8 cellular contexts compared by ENCODE assay signal in genomic region chr5:141135030-141135717, GRCh38. TPM values are rescaled to one million over a fixed set of nuclear protein-coding genes. Genes with fewer than 3 reads are reported as not detected.
DNase-seq lines count a peak whose midpoint lies in the region; ATAC-seq and TF ChIP-seq lines count a peak whose summit lies in the region.

Gene PCDHB5, plus strand, starts transcription at chr5:141135206. Its CDS starts 229 bp downstream, at chr5:141135435.

- H3K27ac ChIP-seq in Panc1 (ENCODE audit: low read length) (no peak within 1 kb of the TSS), fibroblast of lung (ENCODE audit: insufficient read depth, low read length) (no peak within 1 kb of the TSS), prostate gland (no peak within 1 kb of the TSS)

- DNase-seq in activated naive CD4-positive, alpha-beta T cell treated with Interleukin-2 at 50 U/mL for 16 hours = no peak
- DNase-seq in Panc1 (ENCODE audit: low read depth, low spot score) (no peak), fibroblast of lung (ENCODE audit: low read depth in 2 of 2) (peak; percentile 2 to 33), prostate gland (ENCODE audit: low spot score) (no peak), SW480 (ENCODE audit: low spot score) (no peak), cortex of kidney (lab: John Stamatoyannopoulos, UW) (no peak)

- H3K36me3 Mint-ChIP-seq in activated naive CD4-positive, alpha-beta T cell treated with anti-CD3 and anti-CD28 coated beads, Interleukin-2, amount 50 U/mL, for 24 hours = peaks cover 10% of the 10 kb centered on the region

- peaks cover 26% of the 10 kb centered on the region for H3K27me3 Mint-ChIP-seq in activated naive CD4-positive, alpha-beta T cell treated with anti-CD3 and anti-CD28 coated beads, Interleukin-2, amount 50 U/mL, for 24 hours

- H3K36me3 ChIP-seq in Panc1 (ENCODE audit: control insufficient read depth, insufficient read depth, low read length) (no peaks in the 10 kb centered on the region), fibroblast of lung (ENCODE audit: control insufficient read depth, insufficient read depth, low read length) (no peaks in the 10 kb centered on the region), prostate gland (no peaks in the 10 kb centered on the region)

- 23% methylated on average over 22 of the region's 22 CpGs for WGBS in prostate gland

- CTCF ChIA-PET in Panc1 (lab: Charles Lee) = no interaction called here

- H3K4me3 ChIP-seq in Panc1 (ENCODE audit: low read depth in 2 of 2, low read length in 2 of 2) (no peak within 1 kb of the TSS), fibroblast of lung (replicated peaks in 1 of 4; ENCODE audit: control extremely low read depth in 1 of 4, insufficient read depth in 1 of 4, low read depth in 3 of 4, low read length in 4 of 4) (peak within 1 kb of the TSS in 3 of 4 experiments; percentile 2 to 59 (median 49)), prostate gland (peak within 1 kb of the TSS; percentile 25)

- H3K9me3 Mint-ChIP-seq in activated naive CD4-positive, alpha-beta T cell treated with anti-CD3 and anti-CD28 coated beads, Interleukin-2, amount 50 U/mL, for 24 hours = peaks cover 33% of the 10 kb centered on the region

- H3K27ac Mint-ChIP-seq in activated naive CD4-positive, alpha-beta T cell treated with anti-CD3 and anti-CD28 coated beads, Interleukin-2, amount 50 U/mL, for 24 hours = no peak within 1 kb of the TSS

- H3K9ac ChIP-seq in fibroblast of lung (ENCODE audit: insufficient read depth, low read length) = no peak within 1 kb of the TSS

- intact Hi-C loops in Panc1 (cut with micrococcal nuclease; ENCODE audit: unreplicated experiment) (no loop called here), prostate gland (cut with DNase I) (no loop called here)

- POLR2A ChIA-PET in Panc1 (lab: Charles Lee) = no interaction called here

- H3K4me1 ChIP-seq in Panc1 (ENCODE audit: control insufficient read depth, insufficient read depth, low read length) = no peaks in the 10 kb centered on the region
- no peaks in the 10 kb centered on the region for H3K4me1 ChIP-seq in fibroblast of lung (ENCODE audit: control insufficient read depth, extremely low read depth, insufficient read depth, low read length)
- H3K4me1 ChIP-seq in prostate gland (replicated peaks) = no peaks in the 10 kb centered on the region

- H3K9me3 ChIP-seq in Panc1 (ENCODE audit: control insufficient read depth, insufficient read depth, low read depth, low read length) (no peaks in the 10 kb centered on the region), fibroblast of lung (ENCODE audit: control insufficient read depth, insufficient read depth, low read depth, low read length) (no peaks in the 10 kb centered on the region), prostate gland (no peaks in the 10 kb centered on the region)

- TF ChIP-seq CTCF in Panc1 (IDR thresholded peaks at IDR 0.05) = peak; percentile 27
- peak; percentile 15 to 45 for TF ChIP-seq CTCF in fibroblast of lung (conservative IDR thresholded peaks at IDR 0.05 in 1 of 2, IDR thresholded peaks at IDR 0.05 in 1 of 2; ENCODE audit: low read depth in 1 of 2, low read length in 2 of 2)
- TF ChIP-seq CTCF in prostate gland (IDR thresholded peaks at IDR 0.05) = peak in 2 of 4 experiments; percentile 18 to 26

- no TSS peak for BruUV-seq in Panc1 (replicated peaks; lab: Mats Ljungman, UMichigan)

- no peaks in the 10 kb centered on the region for H4K20me1 ChIP-seq in fibroblast of lung (ENCODE audit: control insufficient read depth, extremely low read depth, insufficient read depth, low read length)

- H3K79me2 ChIP-seq in fibroblast of lung (ENCODE audit: control insufficient read depth, insufficient read depth, low read length) = no peaks in the 10 kb centered on the region

- in situ Hi-C loops in Panc1 (cut with HindIII; ENCODE audit: low pct_unique_long_range_greater_than_20kb, low sequenced_read_pairs) = no loop called here

- peak within 1 kb of the TSS; percentile 61 for H3K4me3 Mint-ChIP-seq in activated naive CD4-positive, alpha-beta T cell treated with anti-CD3 and anti-CD28 coated beads, Interleukin-2, amount 50 U/mL, for 24 hours

- TF ChIP-seq POLR2A in prostate gland (IDR thresholded peaks at IDR 0.05) = no peak

- no peak within 1 kb of the TSS for H2AFZ ChIP-seq in fibroblast of lung (ENCODE audit: low read length)

- ATAC-seq in Panc1 (no peak), HG03439 (IDR thresholded peaks at IDR 0.05; ENCODE audit: unreplicated experiment) (no peak)

- H3K27me3 ChIP-seq in Panc1 (ENCODE audit: control insufficient read depth, insufficient read depth, low read length) (no peaks in the 10 kb centered on the region), fibroblast of lung (ENCODE audit: control insufficient read depth, insufficient read depth, low read length) (no peaks in the 10 kb centered on the region), prostate gland (replicated peaks; ENCODE audit: insufficient read depth) (no peaks in the 10 kb centered on the region)

- H3K4me2 ChIP-seq in fibroblast of lung (ENCODE audit: extremely low read depth, insufficient read depth, low read length) = no peak within 1 kb of the TSS

- peaks cover 4% of the 10 kb centered on the region for H3K4me1 Mint-ChIP-seq in activated naive CD4-positive, alpha-beta T cell treated with anti-CD3 and anti-CD28 coated beads, Interleukin-2, amount 50 U/mL, for 24 hours

RNA-seq across cellular contexts. Expression of gene PCDHB5, which starts in this region (rescaled TPM):
- 0.08 TPM for total RNA-seq in Panc1 (2021; ENCODE audit: unreplicated experiment)
- 1.6 TPM for polyA plus RNA-seq in Panc1 (2012; ENCODE audit: insufficient read length)
- total RNA-seq in fibroblast of lung = 1.8 and 2.8 TPM in 2 replicates
- 0.60 and 1.1 TPM in 2 replicates for polyA plus RNA-seq in fibroblast of lung
- 0.46 and 1.1 TPM in 2 replicates for polyA plus RNA-seq in fibroblast of lung (2012)
- 0.12 and 0.15 TPM in 2 replicates for polyA minus RNA-seq in fibroblast of lung (ENCODE audit: low replicate concordance)
- total RNA-seq in prostate gland = 10 to 100 TPM in 1 of 2 donors, 1 to 10 TPM in 1; 5.3 to 11.3 TPM

Comparison
In these comparisons a context has a peak if more than half of its experiments do, and no peak if none do; other contexts are left out.
1. DNase-seq: peak in fibroblast of lung (2 of 2); none in activated naive CD4-positive, alpha-beta T cell treated with Interleukin-2 at 50 U/mL for 16 hours (single experiment), Panc1 (single experiment), prostate gland (single experiment), SW480 (single experiment) and cortex of kidney (single experiment).
2. H3K4me3 ChIP-seq: peak in fibroblast of lung (3 of 4) and prostate gland (2 of 2); none in Panc1 (0 of 2).